ENCODE assay signal across 24 cellular contexts in the genomic region with DNA sequence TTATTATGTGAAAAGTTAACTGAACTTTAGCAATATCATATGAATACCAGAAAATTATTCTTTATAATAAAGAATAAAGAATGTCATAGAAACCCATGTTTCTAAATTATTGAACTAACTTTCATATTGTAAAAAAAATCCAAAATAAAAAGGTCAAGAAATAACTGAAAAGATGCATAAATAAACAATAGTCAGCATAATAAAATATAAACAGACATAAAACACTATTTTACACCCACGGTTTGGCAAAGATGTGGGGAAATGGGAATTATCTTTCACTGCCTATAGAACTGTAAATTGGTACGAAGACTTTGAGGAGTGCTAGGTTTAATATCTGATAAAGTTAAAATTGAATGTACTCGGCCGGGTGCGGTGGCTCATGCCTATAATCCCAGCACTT. TPM values are rescaled to one million over a fixed set of nuclear protein-coding genes. Genes with fewer than 3 reads are reported as not detected.
"Had no signal": no experiment of that assay in that cellular context is flagged by ENCODE, and none has a peak within 500 bp of the region (broad histone marks: within the 10 kb centered on the region; RNA-seq: fewer than 3 reads in every experiment).

No MANE protein-coding gene starts in this region.

- H3K27ac ChIP-seq: HL-60, RWPE1 had no signal

- FAIRE-seq: HTR-8/SVneo had no signal

- ATAC-seq: Panc1, PC-3, SK-N-SH treated with all-trans-retinoic acid at 6 μM for 48 hours had no signal

- DNase-seq: KBM-7; MV-4-11; NCI-H1048; NCI-H1436 treated with DMSO at 0.1 percent for 48 hours; NCI-H1694; NCI-H1930; NCI-H2107; NCI-H2227 treated with DMSO at 0.1 percent for 48 hours; NCI-H446; NCI-H510A; NCI-H524 treated with DMSO at 0.1 percent for 48 hours; NK-92 treated with Interleukin-12 subunit alpha and Interleukin-12 subunit beta, amount 100 ng/mL, for 24 hours had no signal

RNA-seq across cellular contexts. Expression of a gene that starts 34.7 kb away (rescaled TPM):
- total RNA-seq: LHCN-M2; MCF 10A; OCI-LY7; PC-3; SK-MEL-5; T-helper 1 cell treated with Interleukin-12 subunit alpha and Interleukin-12 subunit beta and Interleukin-4 antibody, amounts not matched to agents 30 ng/mL and 1 ng/mL, for 36 hours had no signal
- polyA plus RNA-seq: IgD-negative memory B cell had no signal

RNA-seq across cellular contexts. Expression of a gene that starts 44.3 kb away (rescaled TPM):
- total RNA-seq: MCF 10A; OCI-LY7; T-helper 1 cell treated with Interleukin-12 subunit alpha and Interleukin-12 subunit beta and Interleukin-4 antibody, amounts not matched to agents 30 ng/mL and 1 ng/mL, for 36 hours had no signal
- polyA plus RNA-seq: IgD-negative memory B cell had no signal
